ENCODE assay signal across 11 cellular contexts in genomic region chr4:76458829-76459228, GRCh38. TPM values are rescaled to one million over a fixed set of nuclear protein-coding genes. Genes with fewer than 3 reads are reported as not detected.
A peak's percentile ranks its signal among the peaks of the same experiment; 100 is the strongest.
DNase-seq lines count a peak whose midpoint lies in the region; ATAC-seq and TF ChIP-seq lines count a peak whose summit lies in the region.
"Had no signal": no experiment of that assay in that cellular context is flagged by ENCODE, and none has a peak within 500 bp of the region (broad histone marks: within the 10 kb centered on the region; RNA-seq: fewer than 3 reads in every experiment).

No MANE protein-coding gene starts in this region.

- peaks cover 9% of the 10 kb centered on the region for H3K9me3 Mint-ChIP-seq in MCF 10A (ENCODE audit: unreplicated experiment)

- ATAC-seq in thoracic aorta (ENCODE audit: insufficient number of reproducible peaks, low FRiP score, low read depth), result no peak
- ATAC-seq: activated T-cell treated with anti-CD3 and anti-CD28 coated beads, Interleukin-2, amount 50 U/mL, for 72 hours had no signal

- H3K27ac ChIP-seq in HUES64 (ENCODE audit: low read depth, low read length) (peak overlapping the region; percentile 78), thoracic aorta (peak overlapping the region; percentile 32 to 55), colonic mucosa (no peak overlapping the region)
- H3K27ac ChIP-seq: skin epidermis had no signal

- H3K4me3 ChIP-seq in HUES64 (ENCODE audit: low read length) (peak overlapping the region; percentile 33; the same call in 1 of the 2 replicates), thoracic aorta (peak overlapping the region; percentile 9), colonic mucosa (no peak overlapping the region)
- H3K4me3 ChIP-seq: skin epidermis had no signal

- POLR2A ChIA-PET in MCF 10A (lab: Yijun Ruan, JAX), result interaction anchor here (0.5 to 2.2 kb wide), 14 partner anchors 8 to 296 kb away, joined by 3 to 24 read pairs (median 3); partner anchors contain the start of gene SHROOM3

- H3K9me3 ChIP-seq in HUES64 (ENCODE audit: insufficient read depth, low read depth, low read length) (peaks cover 14% of the 10 kb centered on the region), thoracic aorta (no peaks in the 10 kb centered on the region), colonic mucosa (no peaks in the 10 kb centered on the region)

- no peaks in the 10 kb centered on the region for H3K36me3 Mint-ChIP-seq in MCF 10A (ENCODE audit: insufficient read depth, unreplicated experiment)

- CTCF ChIA-PET in MCF 10A (lab: Yijun Ruan, JAX), result interaction anchor here (0.5 to 1.9 kb wide), 4 partner anchors 11 to 489 kb away, joined by 3 to 6 read pairs (median 4); no protein-coding TSS in a partner anchor

- DNase-seq in MCF 10A (ENCODE audit: unreplicated experiment), result peak; percentile 11
- DNase-seq in left kidney (ENCODE audit: low read depth, low spot score), result peak; percentile 63
- no peak for DNase-seq in thoracic aorta (ENCODE audit: low spot score)
- DNase-seq in colonic mucosa, result no peak
- DNase-seq in COLO668 (lab: John Stamatoyannopoulos, UW; ENCODE audit: unreplicated experiment), result no peak
- DNase-seq in DMS79 treated with DMSO at 0.1 percent for 48 hours (lab: John Stamatoyannopoulos, UW), result no peak
- DNase-seq: activated T-cell treated with anti-CD3 and anti-CD28 coated beads, Interleukin-2, amount 50 U/mL, for 72 hours; NCI-H2029 had no signal

- WGBS in HUES64, result 0% methylated on average over 2 of the region's 3 CpGs

- H3K9ac ChIP-seq in HUES64 (ENCODE audit: low read depth, low read length) (peak overlapping the region; percentile 69), colonic mucosa (ENCODE audit: low read depth in 2 of 2, low read length in 2 of 2) (no peak overlapping the region)

- H3K36me3 ChIP-seq in HUES64 (ENCODE audit: insufficient read depth, low read length) (peaks cover under 1% of the 10 kb centered on the region; the same call in 1 of the 2 replicates), thoracic aorta (no peaks in the 10 kb centered on the region), colonic mucosa (no peaks in the 10 kb centered on the region)

- H3K27me3 ChIP-seq in HUES64 (ENCODE audit: insufficient read depth, low read length) (no peaks in the 10 kb centered on the region), thoracic aorta (replicated peaks; ENCODE audit: insufficient read depth) (no peaks in the 10 kb centered on the region), colonic mucosa (no peaks in the 10 kb centered on the region)

- TF ChIP-seq CTCF in MCF 10A (IDR thresholded peaks at IDR 0.05; ENCODE audit: unreplicated experiment), result no peak
- no peak for TF ChIP-seq CTCF in thoracic aorta (IDR thresholded peaks at IDR 0.05)
- no peak for TF ChIP-seq CTCF in colonic mucosa (IDR thresholded peaks at IDR 0.05)

- no peak overlapping the region for H3K4me3 Mint-ChIP-seq in MCF 10A (ENCODE audit: unreplicated experiment)
- H3K4me3 Mint-ChIP-seq: activated T-cell treated with anti-CD3 and anti-CD28 coated beads, Interleukin-2, amount 50 U/mL, for 72 hours had no signal

- peaks cover 28% of the 10 kb centered on the region for H3K4me1 ChIP-seq in HUES64 (ENCODE audit: insufficient read depth, low read length)
- H3K4me1 ChIP-seq in thoracic aorta (ENCODE audit: control insufficient read depth in 1 of 2, low read depth in 2 of 2), result peaks cover 0 to 16% of the 10 kb centered on the region in 2 donors
- H3K4me1 ChIP-seq in colonic mucosa, result no peaks in the 10 kb centered on the region

- H3K27ac Mint-ChIP-seq in MCF 10A (ENCODE audit: low read depth, unreplicated experiment), result peak overlapping the region; percentile 90
- H3K27ac Mint-ChIP-seq: activated T-cell treated with anti-CD3 and anti-CD28 coated beads, Interleukin-2, amount 50 U/mL, for 72 hours had no signal

- peaks cover 19% of the 10 kb centered on the region for H3K4me1 Mint-ChIP-seq in MCF 10A (ENCODE audit: insufficient read depth, unreplicated experiment)

- H3K27me3 Mint-ChIP-seq in MCF 10A (ENCODE audit: insufficient read depth, unreplicated experiment), result no peaks in the 10 kb centered on the region

- intact Hi-C loops in MCF 10A (cut with micrococcal nuclease) (no loop called here), colonic mucosa (cut with DNase I) (no loop called here)

- no TSS peak for BruUV-seq in MCF 10A (replicated peaks; lab: Mats Ljungman, UMichigan)

RNA-seq across cellular contexts. Expression of gene SHROOM3, which starts 23.8 kb away (rescaled TPM):
- polyA plus RNA-seq in HUES64 (2013, experiment 1 of 2), result 20.0 TPM
- polyA plus RNA-seq in HUES64 (2013, experiment 2 of 2), result 24.4 TPM
- 15.7 and 20.7 TPM in 2 replicates for total RNA-seq in MCF 10A (2022)
- 100 to 1,000 TPM; 139 to 171 TPM for total RNA-seq in thoracic aorta
- 100 to 1,000 TPM; 142 to 160 TPM for total RNA-seq in colonic mucosa

RNA-seq across cellular contexts. Expression of gene CCDC158, which starts 37.9 kb away (rescaled TPM):
- not detected for polyA plus RNA-seq in HUES64 (2013, experiment 1 of 2)
- not detected for polyA plus RNA-seq in HUES64 (2013, experiment 2 of 2)
- total RNA-seq in MCF 10A (2022) (not detected in 2 replicates), thoracic aorta (1 to 10 TPM; 1.8 to 2.8 TPM), colonic mucosa (not detected)
- total RNA-seq: activated T-cell treated with anti-CD3 and anti-CD28 coated beads, Interleukin-2, amount 50 U/mL, for 72 hours; HT1080 had no signal

Comparison
In these comparisons a context has a peak if more than half of its experiments do, and no peak if none do; other contexts are left out.
1. DNase-seq: peak in MCF 10A (single experiment) and left kidney (single experiment); none in thoracic aorta (single experiment), colonic mucosa (single experiment), COLO668 (single experiment) and DMS79 treated with DMSO at 0.1 percent for 48 hours (single experiment).